Comparison of ENCODE assay signal across 7 cellular contexts in the genomic region with DNA sequence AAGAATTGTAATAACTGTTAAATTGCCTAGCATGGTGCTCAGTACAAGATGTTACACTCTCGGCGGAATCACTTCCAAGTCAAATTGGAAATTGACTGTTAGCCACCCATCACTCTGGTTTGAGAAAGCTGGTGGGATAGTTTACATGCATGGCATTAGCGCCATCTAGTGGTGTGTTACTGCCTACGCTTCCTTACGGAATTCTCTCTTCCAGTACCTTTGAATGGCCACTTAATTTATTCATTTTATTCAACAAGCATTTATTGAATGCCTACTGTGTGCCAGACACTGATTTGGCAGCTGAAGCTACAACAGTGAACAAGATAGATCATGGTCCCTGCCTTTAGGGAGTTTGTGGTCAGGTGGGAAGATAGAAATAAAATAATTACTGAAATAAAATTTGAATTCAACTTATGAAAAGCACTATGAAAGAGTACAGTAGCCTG. TPM values are rescaled to one million over a fixed set of nuclear protein-coding genes. Genes with fewer than 3 reads are reported as not detected.
DNase-seq lines count a peak whose midpoint lies in the region; ATAC-seq and TF ChIP-seq lines count a peak whose summit lies in the region.

No MANE protein-coding gene starts in this region.

- peaks cover 15 to 19% of the 10 kb centered on the region in 2 experiments for H3K4me1 ChIP-seq in SK-N-SH (ENCODE audit: control insufficient read depth in 1 of 2, insufficient read depth in 2 of 2, low read depth in 1 of 2, low read length in 1 of 2)
- no peaks in the 10 kb centered on the region for H3K4me1 ChIP-seq in cardiac muscle cell (ENCODE audit: low read depth)

- H3K36me3 ChIP-seq in SK-N-SH (replicated peaks in 1 of 2; ENCODE audit: control insufficient read depth in 1 of 2, insufficient read depth in 2 of 2, low read length in 1 of 2) (no peaks in the 10 kb centered on the region), cardiac muscle cell (no peaks in the 10 kb centered on the region)

- no peak for ATAC-seq in GM21447 (IDR thresholded peaks at IDR 0.05; ENCODE audit: unreplicated experiment)

- POLR2A ChIA-PET in SK-N-SH (lab: Yijun Ruan, JAX): no interaction called here

- no peak overlapping the region for H3K4me2 ChIP-seq in SK-N-SH

- H3K27ac ChIP-seq in SK-N-SH (ENCODE audit: low read depth in 2 of 2, low read length in 1 of 2) (no peak overlapping the region), cardiac muscle cell (no peak overlapping the region)

- peak; percentile 85 for TF ChIP-seq CTCF in GM13977 (IDR thresholded peaks at IDR 0.05; ENCODE audit: extremely low read depth, insufficient read depth, missing control alignments)
- peak; percentile 99 for TF ChIP-seq CTCF in SK-N-SH (IDR thresholded peaks at IDR 0.05)
- peak; percentile 90 for TF ChIP-seq CTCF in cardiac muscle cell (IDR thresholded peaks at IDR 0.05; ENCODE audit: low read depth, low read length)

- H3K4me3 ChIP-seq in SK-N-SH (ENCODE audit: low read depth in 2 of 2, low read length in 1 of 2) (no peak overlapping the region; a peak in 1 of 4 replicates), cardiac muscle cell (no peak overlapping the region)

- no peaks in the 10 kb centered on the region for H3K79me2 ChIP-seq in SK-N-SH (ENCODE audit: insufficient read depth)

- WGBS in SK-N-SH (ENCODE audit: low lambda C conversion rate): 6% methylated on average over 5 of the region's 5 CpGs

- H3K9me3 ChIP-seq in SK-N-SH: no peaks in the 10 kb centered on the region
- no peaks in the 10 kb centered on the region for H3K9me3 ChIP-seq in cardiac muscle cell (ENCODE audit: low read depth)

- no peak overlapping the region for H2AFZ ChIP-seq in SK-N-SH (ENCODE audit: low read depth)

- H3K9me2 ChIP-seq in SK-N-SH: no peaks in the 10 kb centered on the region

- no peak overlapping the region for H3K9ac ChIP-seq in SK-N-SH

- CTCF ChIA-PET in SK-N-SH (lab: Yijun Ruan, JAX): interaction anchor here (0.6 to 6.7 kb wide), 115 partner anchors 8 to 893 kb away, joined by 3 to 99 read pairs (median 5); no protein-coding TSS in a partner anchor

- DNase-seq in GM13977 (ENCODE audit: low spot score): peak; percentile 51
- peak; percentile 70 for DNase-seq in NCI-H1436 (lab: John Stamatoyannopoulos, UW)
- DNase-seq in SK-N-SH: peak; percentile 71
- peak; percentile 56 for DNase-seq in activated naive CD4-positive, alpha-beta T cell treated with anti-CD3 and anti-CD28 coated beads, Interleukin-2, amount 50 U/mL, for 16 hours
- peak; percentile 91 to 92 for DNase-seq in cardiac muscle cell (ENCODE audit: low read depth in 1 of 2, low spot score in 1 of 2)
- peak; percentile 71 for DNase-seq in putamen (ENCODE audit: low spot score)

- TF ChIP-seq EP300 in SK-N-SH (IDR thresholded peaks at IDR 0.05; ENCODE audit: borderline replicate concordance in 1 of 2, low read depth in 1 of 2, low read length in 1 of 2): no peak

- H4K20me1 ChIP-seq in SK-N-SH (ENCODE audit: insufficient read depth): no peaks in the 10 kb centered on the region

- H3F3A ChIP-seq in SK-N-SH (replicated peaks; ENCODE audit: insufficient read depth): peaks cover under 1% of the 10 kb centered on the region

- in situ Hi-C loops in GM13977 (cut with MboI; ENCODE audit: low pct_unique_long_range_greater_than_20kb, low sequenced_read_pairs, unreplicated experiment): loop anchor here (10.0 kb wide), 1 partner anchor 124 kb away; no protein-coding TSS in a partner anchor

- peak; percentile 99 for TF ChIP-seq RAD21 in SK-N-SH (IDR thresholded peaks at IDR 0.05; ENCODE audit: low read length)

- H3K27me3 ChIP-seq in SK-N-SH (ENCODE audit: insufficient read depth) (no peaks in the 10 kb centered on the region), cardiac muscle cell (no peaks in the 10 kb centered on the region)

TF ChIP-seq in SK-N-SH, 30 proteins besides CTCF, POLR2A, EP300 and RAD21:
- TF ChIP-seq RCOR1 (IDR thresholded peaks at IDR 0.05; ENCODE audit: low read length) (peak; percentile 73; the same call in 1 of the 2 replicates), RFX5 (IDR thresholded peaks at IDR 0.05; ENCODE audit: low read length) (0 out of 2 replicates have a peak, but pooled peaks have one; percentile 20), CHD2 (IDR thresholded peaks at IDR 0.05; ENCODE audit: low read length, partially characterized antibody) (peak; percentile 38), MXI1 (IDR thresholded peaks at IDR 0.05; ENCODE audit: low read depth, low read length) (0 out of 2 replicates have a peak, but pooled peaks have one; percentile 39), SMC3 (IDR thresholded peaks at IDR 0.05; ENCODE audit: low read depth, low read length) (peak; percentile 96), POLR2AphosphoS5 (IDR thresholded peaks at IDR 0.05; ENCODE audit: low read depth, low read length) (no peak)
- TF ChIP-seq, protein P1, sequence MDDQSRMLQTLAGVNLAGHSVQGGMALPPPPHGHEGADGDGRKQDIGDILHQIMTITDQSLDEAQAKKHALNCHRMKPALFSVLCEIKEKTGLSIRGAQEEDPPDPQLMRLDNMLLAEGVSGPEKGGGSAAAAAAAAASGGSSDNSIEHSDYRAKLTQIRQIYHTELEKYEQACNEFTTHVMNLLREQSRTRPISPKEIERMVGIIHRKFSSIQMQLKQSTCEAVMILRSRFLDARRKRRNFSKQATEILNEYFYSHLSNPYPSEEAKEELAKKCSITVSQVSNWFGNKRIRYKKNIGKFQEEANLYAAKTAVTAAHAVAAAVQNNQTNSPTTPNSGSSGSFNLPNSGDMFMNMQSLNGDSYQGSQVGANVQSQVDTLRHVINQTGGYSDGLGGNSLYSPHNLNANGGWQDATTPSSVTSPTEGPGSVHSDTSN (IDR thresholded peaks at IDR 0.05): no peak

RNA-seq across cellular contexts. Expression of a gene that starts 33.6 kb away (rescaled TPM):
- 6.9 and 7.2 TPM in 2 replicates for polyA plus RNA-seq in SK-N-SH (2012; rRNA removed)
- polyA plus RNA-seq in SK-N-SH (2012; cell fraction: cytosol; rRNA removed): 11.5 and 17.7 TPM in 2 replicates
- polyA plus RNA-seq in SK-N-SH (2012; cell fraction: nucleus; rRNA removed): 1.7 and 3.7 TPM in 2 replicates
- total RNA-seq in cardiac muscle cell: 10.2 and 11.6 TPM in 2 replicates
- 26.1 and 27.3 TPM in 2 replicates for polyA plus RNA-seq in cardiac muscle cell

RNA-seq across cellular contexts. Expression of a gene that starts 33.7 kb away (rescaled TPM):
- polyA plus RNA-seq in SK-N-SH (2012; rRNA removed) (38.0 and 55.2 TPM in 2 replicates), cardiac muscle cell (45.4 and 52.7 TPM in 2 replicates)
- 52.3 and 60.7 TPM in 2 replicates for polyA plus RNA-seq in SK-N-SH (2012; cell fraction: cytosol; rRNA removed)
- polyA plus RNA-seq in SK-N-SH (2012; cell fraction: nucleus; rRNA removed): 34.9 and 58.4 TPM in 2 replicates
- 16.0 and 21.0 TPM in 2 replicates for total RNA-seq in cardiac muscle cell

RNA-seq across cellular contexts. Expression of a gene that starts 48.5 kb away (rescaled TPM):
- polyA plus RNA-seq in SK-N-SH (2012; rRNA removed) (23.1 and 29.0 TPM in 2 replicates), cardiac muscle cell (8.8 and 9.1 TPM in 2 replicates)
- polyA plus RNA-seq in SK-N-SH (2012; cell fraction: cytosol; rRNA removed): 33.1 and 33.3 TPM in 2 replicates
- polyA plus RNA-seq in SK-N-SH (2012; cell fraction: nucleus; rRNA removed): 17.6 and 28.6 TPM in 2 replicates
- 11.1 and 16.3 TPM in 2 replicates for total RNA-seq in cardiac muscle cell
